Comparison of ENCODE assay signal across 8 cellular contexts in the genomic region with DNA sequence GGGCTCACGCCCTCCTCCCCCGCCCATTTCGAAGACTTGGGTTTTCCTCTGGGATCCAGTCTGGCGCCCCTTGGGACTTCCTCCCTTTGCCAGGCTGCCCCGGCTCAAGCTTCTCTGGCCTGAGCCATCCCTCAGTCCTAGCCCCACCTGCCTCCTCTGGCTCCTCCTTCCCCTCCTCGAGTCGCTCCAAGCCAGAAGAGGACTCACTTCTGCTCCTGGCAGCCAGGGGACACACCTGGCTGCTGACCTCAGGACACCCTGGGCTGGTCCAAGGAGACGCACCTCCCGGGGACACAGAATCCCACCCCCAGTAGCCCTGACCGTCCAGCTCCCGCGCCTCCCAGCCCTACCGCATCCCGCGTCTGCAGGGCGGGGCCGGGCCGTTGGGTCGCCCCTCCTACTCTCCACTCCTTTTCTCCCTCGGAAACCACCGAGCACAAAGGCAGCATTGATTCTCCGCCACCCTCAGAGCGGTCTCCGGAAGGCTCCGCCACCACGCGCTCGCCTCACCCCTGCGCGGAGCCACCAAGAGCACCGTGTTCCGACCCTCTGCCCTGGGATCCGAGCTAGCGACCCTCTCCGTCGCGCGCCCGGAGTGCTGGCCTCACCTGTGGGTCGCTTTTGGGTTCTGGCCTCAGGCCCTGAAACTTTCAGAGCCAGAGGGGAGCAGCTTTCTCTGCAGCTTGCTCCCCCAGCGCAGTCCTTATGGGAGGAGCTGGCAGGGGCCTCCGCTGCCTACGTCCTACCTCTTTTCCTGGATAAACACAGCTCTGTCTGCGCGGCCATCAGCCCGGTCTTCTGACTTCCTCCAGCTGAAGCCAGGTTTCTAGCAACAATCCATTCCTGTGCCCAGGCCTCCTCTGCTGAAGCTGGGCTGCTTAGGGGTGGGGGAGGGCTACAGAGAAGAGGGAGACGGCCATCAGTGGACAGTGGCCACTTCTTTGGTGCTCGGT.
DNase-seq lines count a peak whose midpoint lies in the region; ATAC-seq and TF ChIP-seq lines count a peak whose summit lies in the region.

A gene (minus strand): TSS at position 364 of the 953 bp plus-strand sequence. CDS start 831 bp downstream, outside the sequence.

- no peaks in the 10 kb centered on the region for H3K36me3 ChIP-seq in adipocyte (ENCODE audit: control insufficient read depth, insufficient read depth, low read length, severe bottlenecking)

- no peak for ATAC-seq in GM18873 (IDR thresholded peaks at IDR 0.05; ENCODE audit: low FRiP score, unreplicated experiment)

- H3K4me1 ChIP-seq in adipocyte (ENCODE audit: control insufficient read depth, insufficient read depth, low read length), result no peaks in the 10 kb centered on the region

- H3K4me3 ChIP-seq in adipocyte (ENCODE audit: low read length), result peak within 1 kb of the TSS; percentile 58
- peak within 1 kb of the TSS; percentile 45 for H3K4me3 ChIP-seq in retinal pigment epithelial cell (ENCODE audit: low read length)

- H3K27me3 ChIP-seq in adipocyte (replicated peaks; ENCODE audit: control insufficient read depth, insufficient read depth, low read length), result peaks cover 9% of the 10 kb centered on the region

- POLR2A ChIA-PET in RWPE1 (lab: Yijun Ruan, JAX; ENCODE audit: low non-redundant PET), result interaction anchor here (0.6 kb wide), 2 partner anchors 50 to 152 kb away, joined by 3 to 4 read pairs; no protein-coding TSS in a partner anchor

- peak within 1 kb of the TSS; percentile 48 for H3K9ac ChIP-seq in adipocyte (ENCODE audit: low read length)

- peak; percentile 45 for DNase-seq in SIG-M5 treated with dmso at 0.1 percent for 504 hours (lab: John Stamatoyannopoulos, UW; ENCODE audit: unreplicated experiment)
- no peak for DNase-seq in SIG-M5 (lab: John Stamatoyannopoulos, UW)
- DNase-seq in RWPE1 (ENCODE audit: low spot score), result peak; percentile 69
- DNase-seq in adipocyte (ENCODE audit: low read depth), result no peak
- peak in 50 of 51 donors; percentile 22 to 90 (median 72) for DNase-seq in hypothalamus (lab: John Stamatoyannopoulos, UW)
- peak; percentile 69 for DNase-seq in retinal pigment epithelial cell (ENCODE audit: low read depth)
- no peak for DNase-seq in DMS 273 treated with DMSO at 0.1 percent for 48 hours (lab: John Stamatoyannopoulos, UW)

- CTCF ChIA-PET in RWPE1 (lab: Yijun Ruan, JAX), result interaction anchor here (0.6 to 0.8 kb wide), 2 partner anchors 9 to 146 kb away, joined by 3 to 4 read pairs; no protein-coding TSS in a partner anchor

- peak within 1 kb of the TSS; percentile 73 for H3K27ac ChIP-seq in RWPE1

- no peaks in the 10 kb centered on the region for H3K9me3 ChIP-seq in adipocyte (ENCODE audit: control insufficient read depth, low read length)

- TF ChIP-seq CTCF in RWPE1 (conservative IDR thresholded peaks at IDR 0.05; ENCODE audit: low read depth) (no peak), retinal pigment epithelial cell (conservative IDR thresholded peaks at IDR 0.05; ENCODE audit: low read depth, low read length) (no peak)

Comparison
In these comparisons a context has a peak if more than half of its experiments do, and no peak if none do; other contexts are left out.
1. DNase-seq: peak in SIG-M5 treated with dmso at 0.1 percent for 504 hours (single experiment), RWPE1 (single experiment), hypothalamus (50 of 51) and retinal pigment epithelial cell (single experiment); none in SIG-M5 (single experiment), adipocyte (single experiment) and DMS 273 treated with DMSO at 0.1 percent for 48 hours (single experiment).